In genomic region chr4:72408568-72408967, GRCh38 we compare ENCODE assay signal across 7 cellular contexts.
"Had no signal": no experiment of that assay in that cellular context is flagged by ENCODE, and none has a peak within 500 bp of the region (broad histone marks: within the 10 kb centered on the region; RNA-seq: fewer than 3 reads in every experiment).

No MANE protein-coding gene starts in this region.

- FAIRE-seq: GM12878, GM12891, GM12892, GM18507, GM19239 had no signal

- ATAC-seq: GM12878 had no signal

- H3K4me3 ChIP-seq: GM12878 had no signal

- DNase-seq: GDM1, GF-D8 had no signal
